8 cellular contexts compared by ENCODE assay signal in the genomic region with DNA sequence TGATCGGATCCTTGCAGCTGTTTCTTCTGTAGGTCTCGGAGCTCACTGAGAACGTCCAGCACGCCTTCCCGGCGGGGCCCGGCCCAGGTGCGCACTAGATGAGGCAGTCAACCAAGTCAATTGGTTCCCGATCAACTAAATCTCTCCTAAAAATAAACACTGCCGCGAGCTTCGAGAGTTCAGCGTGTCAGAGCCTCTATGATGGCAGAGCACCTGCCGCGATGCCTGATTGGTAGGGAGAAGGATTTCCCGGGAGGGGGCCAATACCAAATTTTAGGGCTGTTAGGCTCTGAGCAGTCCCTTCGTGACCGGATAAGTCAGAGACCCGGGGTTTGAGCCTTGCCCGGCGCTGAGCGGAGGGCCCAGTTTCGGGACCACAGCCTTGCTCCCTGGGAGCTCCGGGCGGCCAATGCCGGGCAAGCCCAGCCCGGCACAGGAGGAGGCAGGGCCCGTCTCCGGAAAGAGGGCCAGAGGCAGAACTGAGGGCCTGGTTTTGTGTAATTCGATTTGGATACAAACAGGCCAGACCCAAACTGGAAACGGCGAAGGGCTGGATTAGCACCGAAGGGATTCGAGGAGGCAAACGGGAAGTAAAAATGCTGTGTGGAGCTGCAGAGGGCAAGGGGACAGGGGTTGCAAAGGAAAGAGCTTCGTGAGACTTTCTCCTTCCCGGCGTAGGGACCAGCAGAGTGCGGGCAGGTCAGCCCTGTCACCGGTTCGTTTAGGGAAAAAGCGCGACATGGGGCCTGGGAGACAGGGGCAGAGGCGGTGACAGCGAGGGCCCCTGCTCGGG. TPM values are rescaled to one million over a fixed set of nuclear protein-coding genes. Genes with fewer than 3 reads are reported as not detected.
DNase-seq lines count a peak whose midpoint lies in the region; ATAC-seq and TF ChIP-seq lines count a peak whose summit lies in the region.

No MANE protein-coding gene starts in this region.

- H3K36me3 ChIP-seq in ectodermal cell (ENCODE audit: control insufficient read depth, insufficient read depth, low read length) (no peaks in the 10 kb centered on the region), neural cell (ENCODE audit: insufficient read depth, low read length) (no peaks in the 10 kb centered on the region)

- H3K27me3 ChIP-seq in ectodermal cell (ENCODE audit: control insufficient read depth, insufficient read depth, low read length, poor library complexity, severe bottlenecking): peaks cover 67% of the 10 kb centered on the region
- H3K27me3 ChIP-seq in neural cell (ENCODE audit: insufficient read depth, low read depth, low read length): peaks cover 54% of the 10 kb centered on the region

- no peak for TF ChIP-seq RAD21 in neural cell (conservative IDR thresholded peaks at IDR 0.05)

- TF ChIP-seq CTCF in neural cell (IDR thresholded peaks at IDR 0.05; ENCODE audit: poor library complexity, severe bottlenecking): no peak

- no peaks in the 10 kb centered on the region for H3K9me3 ChIP-seq in ectodermal cell (ENCODE audit: control insufficient read depth, low read length)
- no peaks in the 10 kb centered on the region for H3K9me3 ChIP-seq in neural cell (ENCODE audit: low read length)

- H3K9ac ChIP-seq in neural cell (ENCODE audit: low read length): no peak overlapping the region

- no peak overlapping the region for H2AFZ ChIP-seq in neural cell (ENCODE audit: low read depth, low read length)

- H3K4me1 ChIP-seq in ectodermal cell (ENCODE audit: control insufficient read depth, insufficient read depth, low read length): peaks cover 6% of the 10 kb centered on the region

- no peak overlapping the region for H3K27ac ChIP-seq in ectodermal cell (ENCODE audit: insufficient read depth, low read depth, low read length, poor library complexity, severe bottlenecking)
- no peak overlapping the region for H3K27ac ChIP-seq in neural cell (ENCODE audit: low read length)

- H3K9me2 ChIP-seq in neural cell (ENCODE audit: insufficient read depth, low read length): no peaks in the 10 kb centered on the region

- H3K79me2 ChIP-seq in neural cell (replicated peaks; ENCODE audit: insufficient read depth, low read length): no peaks in the 10 kb centered on the region

- H3F3A ChIP-seq in neural cell (ENCODE audit: insufficient read depth, low read length, poor library complexity, severe bottlenecking): no peaks in the 10 kb centered on the region

- H3K4me2 ChIP-seq in neural cell (ENCODE audit: low read length): no peak overlapping the region

- TF ChIP-seq EP300 in neural cell (conservative IDR thresholded peaks at IDR 0.05; ENCODE audit: poor library complexity, severe bottlenecking): no peak

- no peak for ATAC-seq in HG02763 (IDR thresholded peaks at IDR 0.05; ENCODE audit: unreplicated experiment)

- WGBS in ectodermal cell, 2 experiments: 11 to 13% methylated on average over 46 of the region's 46 CpGs

- H4K20me1 ChIP-seq in neural cell (ENCODE audit: insufficient read depth): no peaks in the 10 kb centered on the region

- DNase-seq in NCI-H2107 treated with DMSO at 0.1 percent for 48 hours (lab: John Stamatoyannopoulos, UW; ENCODE audit: unreplicated experiment) (peak; percentile 12), NCI-H2107 (lab: John Stamatoyannopoulos, UW) (no peak), NCI-H2029 (lab: John Stamatoyannopoulos, UW) (peak; percentile 35), islet precursor cell (no peak), KG1 (lab: John Stamatoyannopoulos, UW) (no peak)

- peak overlapping the region; percentile 26 for H3K4me3 ChIP-seq in ectodermal cell (ENCODE audit: insufficient read depth, low read depth, low read length)
- peak overlapping the region; percentile 54 for H3K4me3 ChIP-seq in neural cell (ENCODE audit: low read length)

TF ChIP-seq in neural cell, 6 proteins besides CTCF, POLR2A, EP300 and RAD21:
- TF ChIP-seq EZH2 (IDR thresholded peaks at IDR 0.05; ENCODE audit: borderline replicate concordance, insufficient read depth, low read length, poor library complexity, severe bottlenecking) (peak; percentile 29), SMC3 (conservative IDR thresholded peaks at IDR 0.05; ENCODE audit: poor library complexity) (no peak)
- TF ChIP-seq, protein P1, sequence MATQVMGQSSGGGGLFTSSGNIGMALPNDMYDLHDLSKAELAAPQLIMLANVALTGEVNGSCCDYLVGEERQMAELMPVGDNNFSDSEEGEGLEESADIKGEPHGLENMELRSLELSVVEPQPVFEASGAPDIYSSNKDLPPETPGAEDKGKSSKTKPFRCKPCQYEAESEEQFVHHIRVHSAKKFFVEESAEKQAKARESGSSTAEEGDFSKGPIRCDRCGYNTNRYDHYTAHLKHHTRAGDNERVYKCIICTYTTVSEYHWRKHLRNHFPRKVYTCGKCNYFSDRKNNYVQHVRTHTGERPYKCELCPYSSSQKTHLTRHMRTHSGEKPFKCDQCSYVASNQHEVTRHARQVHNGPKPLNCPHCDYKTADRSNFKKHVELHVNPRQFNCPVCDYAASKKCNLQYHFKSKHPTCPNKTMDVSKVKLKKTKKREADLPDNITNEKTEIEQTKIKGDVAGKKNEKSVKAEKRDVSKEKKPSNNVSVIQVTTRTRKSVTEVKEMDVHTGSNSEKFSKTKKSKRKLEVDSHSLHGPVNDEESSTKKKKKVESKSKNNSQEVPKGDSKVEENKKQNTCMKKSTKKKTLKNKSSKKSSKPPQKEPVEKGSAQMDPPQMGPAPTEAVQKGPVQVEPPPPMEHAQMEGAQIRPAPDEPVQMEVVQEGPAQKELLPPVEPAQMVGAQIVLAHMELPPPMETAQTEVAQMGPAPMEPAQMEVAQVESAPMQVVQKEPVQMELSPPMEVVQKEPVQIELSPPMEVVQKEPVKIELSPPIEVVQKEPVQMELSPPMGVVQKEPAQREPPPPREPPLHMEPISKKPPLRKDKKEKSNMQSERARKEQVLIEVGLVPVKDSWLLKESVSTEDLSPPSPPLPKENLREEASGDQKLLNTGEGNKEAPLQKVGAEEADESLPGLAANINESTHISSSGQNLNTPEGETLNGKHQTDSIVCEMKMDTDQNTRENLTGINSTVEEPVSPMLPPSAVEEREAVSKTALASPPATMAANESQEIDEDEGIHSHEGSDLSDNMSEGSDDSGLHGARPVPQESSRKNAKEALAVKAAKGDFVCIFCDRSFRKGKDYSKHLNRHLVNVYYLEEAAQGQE (IDR thresholded peaks at IDR 0.05; ENCODE audit: borderline replicate concordance): no peak
TF ChIP-seq in neural cell: peak in this region for 1.

RNA-seq across cellular contexts. Expression of a gene that starts 0.6 kb away (rescaled TPM):
- not detected for polyA plus RNA-seq in ectodermal cell (2013, experiment 1 of 4)
- polyA plus RNA-seq in ectodermal cell (2013, experiment 2 of 4): not detected
- polyA plus RNA-seq in ectodermal cell (2013, experiment 3 of 4): not detected
- not detected for polyA plus RNA-seq in ectodermal cell (2013, experiment 4 of 4)
- not detected in 2 replicates for polyA plus RNA-seq in neural cell
- not detected in 2 replicates for polyA minus RNA-seq in neural cell

Comparison
In these comparisons a context has a peak if more than half of its experiments do, and no peak if none do; other contexts are left out.
1. DNase-seq: peak in NCI-H2107 treated with DMSO at 0.1 percent for 48 hours (single experiment) and NCI-H2029 (single experiment); none in NCI-H2107 (single experiment), islet precursor cell (single experiment) and KG1 (single experiment).